In genomic region chr20:33474963-33475362, GRCh38 we compare ENCODE assay signal across 22 cellular contexts.
"Had no signal": no experiment of that assay in that cellular context is flagged by ENCODE, and none has a peak within 500 bp of the region (broad histone marks: within the 10 kb centered on the region; RNA-seq: fewer than 3 reads in every experiment).

No MANE protein-coding gene starts in this region.

- H3K36me3 ChIP-seq: ascending aorta, neutrophil, sigmoid colon, upper lobe of right lung had no signal

- H3K79me2 ChIP-seq: parathyroid adenoma had no signal

- ATAC-seq: left lobe of liver; natural killer cell; stimulated activated naive B cell treated with anti-CD40 and anti-IgM and Interleukin-4, amounts not matched to agents 10 μg/mL and 1 μg/mL and 100 μg/mL, for 72 hours had no signal

- H3K27ac ChIP-seq: ascending aorta, coronary artery, neutrophil, parathyroid adenoma, sigmoid colon, upper lobe of right lung, VCaP had no signal

- H3K9me3 ChIP-seq: ascending aorta, neutrophil, sigmoid colon, upper lobe of right lung had no signal

- H3K27me3 ChIP-seq: ascending aorta, neutrophil, sigmoid colon, upper lobe of right lung had no signal

- H3K9ac ChIP-seq: parathyroid adenoma had no signal

- DNase-seq: activated CD4-positive, alpha-beta T cell treated with anti-CD3 and anti-CD28 coated beads for 1 hour; activated CD8-positive, alpha-beta memory T cell treated with anti-CD3 and anti-CD28 coated beads for 24 hours; activated CD8-positive, alpha-beta memory T cell treated with anti-CD3 and anti-CD28 coated beads, Interleukin-2, amount 50 U/mL, for 48 hours; activated effector memory CD4-positive, alpha-beta T cell treated with Interleukin-2 at 50 U/mL for 16 hours; activated naive CD4-positive, alpha-beta T cell treated with anti-CD3 and anti-CD28 coated beads, Interleukin-2, amount 50 U/mL, for 16 hours; activated T-cell treated with anti-CD3 and anti-CD28 coated beads, Interleukin-2, amount 50 U/mL, for 48 hours; erythroblast; foreskin melanocyte; hippocampal formation; islet precursor cell; natural killer cell; sigmoid colon; stimulated activated CD4-positive, alpha-beta T cell treated with anti-CD3 and anti-CD28 coated beads, Interleukin-4, amount 100 ng/mL, for 4 hours; stimulated activated naive B cell treated with anti-CD40 and anti-IgM and Interleukin-4, amounts not matched to agents 10 μg/mL and 1 μg/mL and 100 μg/mL, for 72 hours; upper lobe of right lung had no signal

- H3K4me1 ChIP-seq: ascending aorta, parathyroid adenoma, sigmoid colon, upper lobe of right lung had no signal

- H3K4me3 ChIP-seq: ascending aorta, coronary artery, lung, sigmoid colon, upper lobe of right lung had no signal

- H2AFZ ChIP-seq: parathyroid adenoma had no signal
